In the genomic region with DNA sequence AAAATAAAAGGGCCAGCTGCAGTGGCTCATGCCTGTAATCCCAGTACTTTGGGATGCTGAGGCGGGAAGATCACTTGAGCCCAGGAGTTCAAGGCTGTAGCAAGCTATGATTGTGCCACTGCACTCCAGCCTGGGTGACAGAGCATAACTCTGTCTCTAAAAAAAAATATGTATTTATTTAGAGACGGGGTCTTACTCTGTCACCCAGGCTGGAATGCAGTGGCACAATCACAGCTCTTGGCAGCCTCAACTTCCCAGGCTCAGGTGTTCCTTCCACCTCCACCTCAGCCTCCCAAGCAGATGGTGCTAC, we compare ENCODE assay signal across 12 cellular contexts.
DNase-seq lines count a peak whose midpoint lies in the region; ATAC-seq and TF ChIP-seq lines count a peak whose summit lies in the region.
"Had no signal": no experiment of that assay in that cellular context is flagged by ENCODE, and none has a peak within 500 bp of the region (broad histone marks: within the 10 kb centered on the region; RNA-seq: fewer than 3 reads in every experiment).

No MANE protein-coding gene starts in this region.

- H3K4me3 ChIP-seq in HCT116 (replicated peaks in 1 of 2; ENCODE audit: low read depth in 1 of 2, low read length in 2 of 2) (no peak overlapping the region), Karpas-422 (ENCODE audit: low read length) (peak overlapping the region; percentile 44)
- H3K4me3 ChIP-seq in effector memory CD4-positive, alpha-beta T cell (ENCODE audit: insufficient read depth, low read depth, low read length, poor library complexity, severe bottlenecking), result no peak overlapping the region

- H3K4me1 ChIP-seq in HCT116 (ENCODE audit: control insufficient read depth in 1 of 2, insufficient read depth in 2 of 2, low read length in 2 of 2) (no peaks in the 10 kb centered on the region), Karpas-422 (ENCODE audit: low read length) (peaks cover 78% of the 10 kb centered on the region)
- no peaks in the 10 kb centered on the region for H3K4me1 ChIP-seq in effector memory CD4-positive, alpha-beta T cell (ENCODE audit: control insufficient read depth, insufficient read depth, low read length, poor library complexity, severe bottlenecking)

- intact Hi-C loops in HCT116 (cut with micrococcal nuclease), result loop anchor here (2.0 to 10.0 kb wide), 3 partner anchors 266 to 809 kb away; no protein-coding TSS in a partner anchor

- H2AFZ ChIP-seq in HCT116 (ENCODE audit: low read depth, low read length, poor library complexity, severe bottlenecking), result no peak overlapping the region
- H2AFZ ChIP-seq in Karpas-422 (ENCODE audit: low read length), result no peak overlapping the region

- no peak overlapping the region for H3K27ac Mint-ChIP-seq in chondrocyte (ENCODE audit: unreplicated experiment)
- H3K27ac Mint-ChIP-seq: CD4-positive, alpha-beta memory T cell had no signal

- H3K27me3 ChIP-seq in HCT116 (ENCODE audit: insufficient read depth, low read length), result no peaks in the 10 kb centered on the region
- H3K27me3 ChIP-seq in Karpas-422 (ENCODE audit: low read length), result no peaks in the 10 kb centered on the region
- no peaks in the 10 kb centered on the region for H3K27me3 ChIP-seq in effector memory CD4-positive, alpha-beta T cell (replicated peaks; ENCODE audit: control insufficient read depth, insufficient read depth, low read length, poor library complexity, severe bottlenecking)

- H3K36me3 ChIP-seq in HCT116 (ENCODE audit: control insufficient read depth in 1 of 2, insufficient read depth in 2 of 2, low read length in 2 of 2), result no peaks in the 10 kb centered on the region
- H3K36me3 ChIP-seq in Karpas-422 (ENCODE audit: insufficient read depth, low read length), result no peaks in the 10 kb centered on the region
- H3K36me3 ChIP-seq in effector memory CD4-positive, alpha-beta T cell (ENCODE audit: control insufficient read depth, insufficient read depth, low read length), result no peaks in the 10 kb centered on the region

- peaks cover 2% of the 10 kb centered on the region for H3K4me1 Mint-ChIP-seq in chondrocyte (ENCODE audit: low read depth)

- TF ChIP-seq RAD21 in HCT116 (IDR thresholded peaks at IDR 0.05; ENCODE audit: low read depth), result no peak

- no peaks in the 10 kb centered on the region for H3K79me2 ChIP-seq in HCT116 (ENCODE audit: insufficient read depth, low read length)
- H3K79me2 ChIP-seq in Karpas-422 (ENCODE audit: low read length), result no peaks in the 10 kb centered on the region

- CTCF ChIA-PET in HCT116 (lab: Charles Lee), result interaction anchor here (0.9 to 2.8 kb wide), 11 partner anchors 10 to 479 kb away, joined by 3 to 12 read pairs (median 5); a partner anchor contains a TSS

- DNase-seq in HCT116 (ENCODE audit: low read depth, low spot score) (no peak), Karpas-422 (no peak), chondrocyte (ENCODE audit: low spot score) (no peak), NCI-H128 (lab: John Stamatoyannopoulos, UW; ENCODE audit: unreplicated experiment) (no peak)
- no peak for DNase-seq in activated CD4-positive, alpha-beta T cell treated with anti-CD3 and anti-CD28 coated beads for 1 hour
- DNase-seq in effector memory CD4-positive, alpha-beta T cell, result no peak
- DNase-seq in activated CD4-positive, CD25-positive, alpha-beta regulatory T cell treated with anti-CD3 and anti-CD28 coated beads, Interleukin-2, amount 50 U/mL, for 72 hours, result no peak
- DNase-seq: GF-D8, NCI-H446 treated with DMSO at 0.1 percent for 48 hours, SIG-M5 had no signal

- peak; percentile 66 for TF ChIP-seq CTCF in C4-2B (conservative IDR thresholded peaks at IDR 0.05)
- no peak for TF ChIP-seq CTCF in HCT116 (IDR thresholded peaks at IDR 0.05 in 2 of 3, conservative IDR thresholded peaks at IDR 0.05 in 1 of 3; ENCODE audit: borderline replicate concordance in 1 of 3, insufficient read depth in 1 of 3, low read depth in 2 of 3, low read length in 2 of 3)
- peak; percentile 14 for TF ChIP-seq CTCF in chondrocyte (IDR thresholded peaks at IDR 0.05)

- POLR2A ChIA-PET in HCT116 (lab: Charles Lee), result no interaction called here

- no peak overlapping the region for H3K4me3 Mint-ChIP-seq in chondrocyte (ENCODE audit: unreplicated experiment)

- H3K9me3 Mint-ChIP-seq in chondrocyte (ENCODE audit: low read depth), result peaks cover 2% of the 10 kb centered on the region

- H3K9ac ChIP-seq in HCT116 (ENCODE audit: low read length) (no peak overlapping the region), Karpas-422 (ENCODE audit: low read length) (peak overlapping the region; percentile 63)

- BruUV-seq in HCT116 (replicated peaks; lab: Mats Ljungman, UMichigan), result no TSS peak

- no peaks in the 10 kb centered on the region for H3K36me3 Mint-ChIP-seq in chondrocyte (ENCODE audit: low read depth)
- H3K36me3 Mint-ChIP-seq: CD4-positive, alpha-beta memory T cell had no signal

- H3K9me3 ChIP-seq in HCT116 (ENCODE audit: control insufficient read depth in 1 of 2, insufficient read depth in 1 of 2, low read depth in 1 of 2, low read length in 2 of 2), result no peaks in the 10 kb centered on the region
- no peaks in the 10 kb centered on the region for H3K9me3 ChIP-seq in Karpas-422 (ENCODE audit: low read length)
- H3K9me3 ChIP-seq in effector memory CD4-positive, alpha-beta T cell (ENCODE audit: control insufficient read depth, low read length), result no peaks in the 10 kb centered on the region

- H3K27ac ChIP-seq in C4-2B (no peak overlapping the region), HCT116 (ENCODE audit: low read depth, low read length) (no peak overlapping the region), Karpas-422 (ENCODE audit: low read length) (peak overlapping the region; percentile 94)
- no peak overlapping the region for H3K27ac ChIP-seq in effector memory CD4-positive, alpha-beta T cell (ENCODE audit: insufficient read depth, low read length, poor library complexity, severe bottlenecking)

- H4K20me1 ChIP-seq in HCT116 (ENCODE audit: insufficient read depth) (no peaks in the 10 kb centered on the region), Karpas-422 (ENCODE audit: insufficient read depth, low read depth, low read length) (no peaks in the 10 kb centered on the region)

- TF ChIP-seq POLR2A in HCT116 (IDR thresholded peaks at IDR 0.05; ENCODE audit: borderline replicate concordance, extremely low read depth, insufficient read depth, insufficient read length), result no peak

- H3K27me3 Mint-ChIP-seq in chondrocyte (ENCODE audit: low read depth), result peaks cover 29% of the 10 kb centered on the region

- RAD21 ChIA-PET in HCT116 (lab: Charles Lee; ENCODE audit: low non-redundant PET in 1 of 2, low total read pairs in 2 of 2, uncharacterized antibody in 2 of 2, unreplicated experiment in 2 of 2), result interaction anchor here in 1 of 2 experiments (1.0 to 1.1 kb wide), 3 partner anchors 22 to 268 kb away, joined by 3 to 4 read pairs (median 3); no protein-coding TSS in a partner anchor

- H3K4me2 ChIP-seq in HCT116 (ENCODE audit: low read length) (no peak overlapping the region), Karpas-422 (ENCODE audit: low read depth, low read length, poor library complexity, severe bottlenecking) (peak overlapping the region; percentile 65)

- ATAC-seq in HCT116, result peak; percentile 38; the same call in 1 of the 2 replicates

- H3K9me2 ChIP-seq in HCT116 (ENCODE audit: insufficient read depth), result no peaks in the 10 kb centered on the region
- no peaks in the 10 kb centered on the region for H3K9me2 ChIP-seq in Karpas-422 (replicated peaks; ENCODE audit: insufficient read depth, low read length)

TF ChIP-seq in HCT116, 20 proteins besides CTCF, POLR2A, EP300 and RAD21:
- TF ChIP-seq YY1 (IDR thresholded peaks at IDR 0.05; ENCODE audit: extremely low read depth, insufficient replicate concordance, low read depth, low read length) (no peak), SRF (IDR thresholded peaks at IDR 0.05; ENCODE audit: low read depth) (no peak), CBX3 (IDR thresholded peaks at IDR 0.05; ENCODE audit: low read depth) (no peak)
- TF ChIP-seq, protein P1, sequence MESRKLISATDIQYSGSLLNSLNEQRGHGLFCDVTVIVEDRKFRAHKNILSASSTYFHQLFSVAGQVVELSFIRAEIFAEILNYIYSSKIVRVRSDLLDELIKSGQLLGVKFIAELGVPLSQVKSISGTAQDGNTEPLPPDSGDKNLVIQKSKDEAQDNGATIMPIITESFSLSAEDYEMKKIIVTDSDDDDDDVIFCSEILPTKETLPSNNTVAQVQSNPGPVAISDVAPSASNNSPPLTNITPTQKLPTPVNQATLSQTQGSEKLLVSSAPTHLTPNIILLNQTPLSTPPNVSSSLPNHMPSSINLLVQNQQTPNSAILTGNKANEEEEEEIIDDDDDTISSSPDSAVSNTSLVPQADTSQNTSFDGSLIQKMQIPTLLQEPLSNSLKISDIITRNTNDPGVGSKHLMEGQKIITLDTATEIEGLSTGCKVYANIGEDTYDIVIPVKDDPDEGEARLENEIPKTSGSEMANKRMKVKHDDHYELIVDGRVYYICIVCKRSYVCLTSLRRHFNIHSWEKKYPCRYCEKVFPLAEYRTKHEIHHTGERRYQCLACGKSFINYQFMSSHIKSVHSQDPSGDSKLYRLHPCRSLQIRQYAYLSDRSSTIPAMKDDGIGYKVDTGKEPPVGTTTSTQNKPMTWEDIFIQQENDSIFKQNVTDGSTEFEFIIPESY (IDR thresholded peaks at IDR 0.05; ENCODE audit: extremely low read depth, insufficient replicate concordance, low read length), result no peak
TF ChIP-seq in HCT116: peak in this region for 0.

Comparison
In these comparisons a context has a peak if more than half of its experiments do, and no peak if none do; other contexts are left out.
1. CTCF ChIP-seq: peak in C4-2B (single experiment) and chondrocyte (single experiment); none in HCT116 (0 of 3).